In genomic region chr6:16651871-16652270, GRCh38 we compare ENCODE assay signal across 10 cellular contexts.
DNase-seq lines count a peak whose midpoint lies in the region; ATAC-seq, FAIRE-seq and TF ChIP-seq lines count a peak whose summit lies in the region.
"Had no signal": no experiment of that assay in that cellular context is flagged by ENCODE, and none has a peak within 500 bp of the region (broad histone marks: within the 10 kb centered on the region; RNA-seq: fewer than 3 reads in every experiment).

No MANE protein-coding gene starts in this region.

- H3K27ac ChIP-seq in caudate nucleus (ENCODE audit: low read depth, low read length), result peak overlapping the region; percentile 64

- no peaks in the 10 kb centered on the region for H3K36me3 Mint-ChIP-seq in WTC11

- H3K4me3 Mint-ChIP-seq in WTC11, result no peak overlapping the region

- no peaks in the 10 kb centered on the region for H3K4me1 Mint-ChIP-seq in WTC11

- POLR2A ChIA-PET in WTC11 (lab: Charles Lee), result no interaction called here

- H3K27ac Mint-ChIP-seq in WTC11, result no peak overlapping the region

- CTCF ChIA-PET in WTC11 (lab: Charles Lee), result interaction anchor here (0.6 kb wide), 1 partner anchor 328 kb away, joined by 4 read pairs; no protein-coding TSS in a partner anchor

- H3K9me3 Mint-ChIP-seq in WTC11, result no peaks in the 10 kb centered on the region

- no peak for TF ChIP-seq CTCF in WTC11 (IDR thresholded peaks at IDR 0.05)

- in situ Hi-C loops in KBM-7 (cut with MboI; ENCODE audit: low pct_unique_long_range_greater_than_20kb, low sequenced_read_pairs), result no loop called here

- peak; percentile 71 for DNase-seq in DMS53 (lab: John Stamatoyannopoulos, UW)
- no peak for DNase-seq in caudate nucleus (lab: John Stamatoyannopoulos, UW)
- DNase-seq in HTR-8/SVneo (ENCODE audit: insufficient read length, low spot score), result no peak
- no peak for DNase-seq in KBM-7
- DNase-seq in medulla oblongata (ENCODE audit: extremely low spot score), result no peak
- DNase-seq in WTC11 (ENCODE audit: low spot score), result no peak
- DNase-seq: activated CD4-positive, alpha-beta T cell treated with anti-CD3 and anti-CD28 coated beads for 48 hours had no signal

- H3K27me3 Mint-ChIP-seq in WTC11 (ENCODE audit: low read depth), result no peaks in the 10 kb centered on the region

- no peak for FAIRE-seq in HTR-8/SVneo (lab: Jason Lieb, UNC)
- FAIRE-seq: G401.6 had no signal

- ATAC-seq in GM19438 (IDR thresholded peaks at IDR 0.05; ENCODE audit: low read depth, unreplicated experiment) (peak; percentile 92), HG03342 (IDR thresholded peaks at IDR 0.05; ENCODE audit: unreplicated experiment) (peak; percentile 94), WTC11 (no peak)

TF ChIP-seq in WTC11, 78 proteins besides CTCF, POLR2A, EP300 and RAD21:
- no peak for TF ChIP-seq E2F5 (CRISPR knock-in tag; IDR thresholded peaks at IDR 0.05)
